In genomic region chr3:44525060-44525459, GRCh38 we compare ENCODE assay signal across 28 cellular contexts. TPM values are rescaled to one million over a fixed set of nuclear protein-coding genes. Genes with fewer than 3 reads are reported as not detected.
"Had no signal": no experiment of that assay in that cellular context is flagged by ENCODE, and none has a peak within 500 bp of the region (broad histone marks: within the 10 kb centered on the region; RNA-seq: fewer than 3 reads in every experiment).

No MANE protein-coding gene starts in this region.

- H3K9me3 ChIP-seq: adrenal gland, body of pancreas, breast epithelium had no signal

- H3K36me3 ChIP-seq: adrenal gland, breast epithelium, cardiac muscle cell had no signal

- H3K4me3 ChIP-seq: adrenal gland, body of pancreas, breast epithelium, cardiac muscle cell, coronary artery, dorsolateral prefrontal cortex had no signal

- H3K27ac ChIP-seq: adrenal gland, body of pancreas, breast epithelium, cardiac muscle cell, coronary artery, dorsolateral prefrontal cortex, VCaP had no signal

- DNase-seq: activated CD4-positive, alpha-beta memory T cell treated with anti-CD3 and anti-CD28 coated beads, Interleukin-2, amount 10 ng/mL, durations not matched to agents 7 days and 5 days; activated CD4-positive, alpha-beta T cell treated with anti-CD3 and anti-CD28 coated beads for 1 hour; activated CD4-positive, alpha-beta T cell treated with anti-CD3 and anti-CD28 coated beads for 4 hours; activated CD4-positive, alpha-beta T cell treated with anti-CD3 and anti-CD28 coated beads, Interleukin-2, amount 10 ng/mL, durations not matched to agents 7 days and 5 days; activated CD4-positive, alpha-beta T cell treated with anti-CD3 and anti-CD28 coated beads, Interleukin-2, amount 50 U/mL, for 4 hours; activated CD8-positive, alpha-beta memory T cell treated with anti-CD3 and anti-CD28 coated beads, Interleukin-2, amount 50 U/mL, for 48 hours; activated effector memory CD4-positive, alpha-beta T cell treated with Interleukin-2 at 50 U/mL for 16 hours; activated gamma-delta T cell treated with Interleukin-2 at 50 U/mL for 16 hours; activated naive CD4-positive, alpha-beta T cell treated with anti-CD3 and anti-CD28 coated beads, Interleukin-2, amount 50 U/mL, for 16 hours; activated naive CD4-positive, alpha-beta T cell treated with Interleukin-2 at 50 U/mL for 16 hours; activated T-cell treated with anti-CD3 and anti-CD28 coated beads for 4 hours; activated T-cell treated with anti-CD3 and anti-CD28 coated beads, Interleukin-2, amount 50 U/mL, for 24 hours; adrenal gland; amygdala; aorta; body of pancreas; central memory CD4-positive, alpha-beta T cell; cerebellar nuclear complex; dorsolateral prefrontal cortex; effector memory CD4-positive, alpha-beta T cell; endodermal cell; foreskin fibroblast; head of caudate nucleus; T-helper 2 cell had no signal

- H3K4me1 ChIP-seq: adrenal gland, body of pancreas, breast epithelium had no signal

RNA-seq across cellular contexts. Expression of gene ZNF660, which starts 59.7 kb away (rescaled TPM):
- total RNA-seq: activated CD4-positive, alpha-beta memory T cell treated with anti-CD3 and anti-CD28 coated beads, Interleukin-2, amount 10 ng/mL, durations not matched to agents 7 days and 5 days had no signal
